28 cellular contexts compared by ENCODE assay signal in the genomic region with DNA sequence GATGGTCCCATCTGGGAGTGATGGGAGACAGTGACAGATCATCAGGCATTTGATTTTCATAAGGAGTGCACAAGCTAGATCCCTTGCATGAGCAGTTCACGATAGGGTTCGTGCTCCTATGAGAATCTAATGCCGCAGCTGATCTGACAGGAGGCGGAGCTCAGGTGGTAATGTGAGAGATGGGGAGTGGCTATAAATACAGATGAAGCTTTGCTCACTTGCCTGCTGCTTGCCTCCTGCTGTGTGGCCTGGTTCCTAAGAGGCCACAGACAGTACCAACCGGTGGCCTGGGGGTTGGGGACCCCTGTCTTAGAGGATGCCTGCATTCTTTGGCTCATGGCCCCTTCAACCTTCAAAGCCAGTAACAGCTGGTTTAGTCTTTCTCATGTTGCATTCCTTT.
"Had no signal": no experiment of that assay in that cellular context is flagged by ENCODE, and none has a peak within 500 bp of the region (broad histone marks: within the 10 kb centered on the region; RNA-seq: fewer than 3 reads in every experiment).

No MANE protein-coding gene starts in this region.

- H3K4me2 ChIP-seq: hepatocyte had no signal

- DNase-seq: activated CD4-positive, alpha-beta memory T cell treated with anti-CD3 and anti-CD28 coated beads, Interleukin-2, amount 10 ng/mL, durations not matched to agents 7 days and 5 days; activated CD4-positive, alpha-beta T cell treated with anti-CD3 and anti-CD28 coated beads for 1 hour; activated CD4-positive, alpha-beta T cell treated with anti-CD3 and anti-CD28 coated beads for 4 hours; activated CD4-positive, alpha-beta T cell treated with anti-CD3 and anti-CD28 coated beads, Interleukin-2, amount 10 ng/mL, durations not matched to agents 7 days and 5 days; activated CD4-positive, alpha-beta T cell treated with anti-CD3 and anti-CD28 coated beads, Interleukin-2, amount 50 U/mL, for 4 hours; activated CD8-positive, alpha-beta memory T cell treated with anti-CD3 and anti-CD28 coated beads, Interleukin-2, amount 50 U/mL, for 48 hours; activated gamma-delta T cell treated with Interleukin-2 at 50 U/mL for 16 hours; activated naive CD4-positive, alpha-beta T cell treated with anti-CD3 and anti-CD28 coated beads, Interleukin-2, amount 50 U/mL, for 16 hours; activated naive CD4-positive, alpha-beta T cell treated with Interleukin-2 at 50 U/mL for 16 hours; activated T-cell treated with anti-CD3 and anti-CD28 coated beads for 4 hours; activated T-cell treated with anti-CD3 and anti-CD28 coated beads, Interleukin-2, amount 50 U/mL, for 24 hours; activated T-cell treated with anti-CD3 and anti-CD28 coated beads, Interleukin-2, amount 50 U/mL, for 72 hours; amniotic stem cell; anterior cingulate cortex; brain microvascular endothelial cell; caudate nucleus; cortex of kidney; dermis blood vessel endothelial cell; effector CD4-positive, alpha-beta T cell; effector memory CD8-positive, alpha-beta T cell; esophagus squamous epithelium; foreskin melanocyte; heart right ventricle; T-helper 2 cell had no signal

- H3K79me2 ChIP-seq: hepatocyte had no signal

- H3K9me3 Mint-ChIP-seq: activated CD4-positive, alpha-beta memory T cell treated with anti-CD3 and anti-CD28 coated beads, Interleukin-2, amount 10 ng/mL, durations not matched to agents 7 days and 5 days; activated T-cell treated with anti-CD3 and anti-CD28 coated beads, Interleukin-2, amount 50 U/mL, for 24 hours; activated T-cell treated with anti-CD3 and anti-CD28 coated beads, Interleukin-2, amount 50 U/mL, for 72 hours had no signal

- H3K9me3 ChIP-seq: esophagus squamous epithelium, gastroesophageal sphincter, heart right ventricle had no signal

- H3K27ac ChIP-seq: brain microvascular endothelial cell, epithelial cell of prostate, esophagus squamous epithelium, gastroesophageal sphincter, heart right ventricle, hepatocyte had no signal

- H3K27ac Mint-ChIP-seq: activated CD4-positive, alpha-beta memory T cell treated with anti-CD3 and anti-CD28 coated beads, Interleukin-2, amount 10 ng/mL, durations not matched to agents 7 days and 5 days; activated CD4-positive, alpha-beta T cell treated with anti-CD3 and anti-CD28 coated beads, Interleukin-2, amount 10 ng/mL, durations not matched to agents 7 days and 5 days; activated naive CD8-positive, alpha-beta T cell; activated T-cell treated with anti-CD3 and anti-CD28 coated beads, Interleukin-2, amount 50 U/mL, for 24 hours; activated T-cell treated with anti-CD3 and anti-CD28 coated beads, Interleukin-2, amount 50 U/mL, for 72 hours; effector memory CD8-positive, alpha-beta T cell had no signal

- H3K36me3 ChIP-seq: brain microvascular endothelial cell, esophagus squamous epithelium, gastroesophageal sphincter, heart right ventricle had no signal

- H3K27me3 ChIP-seq: brain microvascular endothelial cell, hepatocyte had no signal

- ATAC-seq: activated T-cell treated with anti-CD3 and anti-CD28 coated beads, Interleukin-2, amount 50 U/mL, for 72 hours; effector memory CD8-positive, alpha-beta T cell; gastroesophageal sphincter; heart right ventricle had no signal

- H3K4me3 ChIP-seq: esophagus squamous epithelium, gastroesophageal sphincter, heart right ventricle, hepatocyte had no signal

- H2AFZ ChIP-seq: hepatocyte had no signal

- H3K36me3 Mint-ChIP-seq: activated naive CD8-positive, alpha-beta T cell had no signal

- H3K4me1 Mint-ChIP-seq: activated CD4-positive, alpha-beta T cell treated with anti-CD3 and anti-CD28 coated beads, Interleukin-2, amount 10 ng/mL, durations not matched to agents 7 days and 5 days had no signal

- H3K4me3 Mint-ChIP-seq: activated CD4-positive, alpha-beta memory T cell treated with anti-CD3 and anti-CD28 coated beads, Interleukin-2, amount 10 ng/mL, durations not matched to agents 7 days and 5 days; activated CD4-positive, alpha-beta T cell treated with anti-CD3 and anti-CD28 coated beads, Interleukin-2, amount 10 ng/mL, durations not matched to agents 7 days and 5 days; activated naive CD8-positive, alpha-beta T cell; activated T-cell treated with anti-CD3 and anti-CD28 coated beads, Interleukin-2, amount 50 U/mL, for 24 hours; activated T-cell treated with anti-CD3 and anti-CD28 coated beads, Interleukin-2, amount 50 U/mL, for 72 hours; effector memory CD8-positive, alpha-beta T cell had no signal

- H3K4me1 ChIP-seq: esophagus squamous epithelium, gastroesophageal sphincter, heart right ventricle had no signal
